ENCODE assay signal across 15 cellular contexts in the genomic region with DNA sequence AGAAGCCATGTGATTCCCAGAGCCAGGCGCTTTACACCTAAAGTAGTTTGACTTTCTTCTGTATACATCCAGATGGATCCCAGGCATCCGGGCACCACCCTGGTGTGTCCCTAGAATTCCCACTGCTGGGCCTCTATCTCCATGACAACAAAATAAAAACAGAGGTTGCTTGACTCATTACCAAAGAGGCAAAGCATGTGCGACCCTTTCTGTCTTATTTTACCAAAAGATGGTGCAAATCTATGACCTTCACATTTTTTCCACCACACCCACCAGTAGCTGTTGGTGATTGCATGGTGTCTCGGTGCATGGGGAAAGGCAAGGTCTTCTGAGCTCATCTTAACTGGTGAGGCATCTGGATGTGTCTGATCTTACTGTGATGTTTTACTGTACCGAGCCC. TPM values are rescaled to one million over a fixed set of nuclear protein-coding genes. Genes with fewer than 3 reads are reported as not detected.
DNase-seq lines count a peak whose midpoint lies in the region; ATAC-seq, FAIRE-seq and TF ChIP-seq lines count a peak whose summit lies in the region.
"Had no signal": no experiment of that assay in that cellular context is flagged by ENCODE, and none has a peak within 500 bp of the region (broad histone marks: within the 10 kb centered on the region; RNA-seq: fewer than 3 reads in every experiment).

No MANE protein-coding gene starts in this region.

- peak; percentile 5 for FAIRE-seq in keratinocyte (lab: Jason Lieb, UNC)

- H3K36me3 Mint-ChIP-seq in chondrocyte (ENCODE audit: low read depth) (peaks cover 33% of the 10 kb centered on the region), natural killer cell (peaks cover 36% of the 10 kb centered on the region)

- no peak overlapping the region for H3K9ac ChIP-seq in keratinocyte (ENCODE audit: control insufficient read depth, extremely low read depth, insufficient read depth, low read length)

- intact Hi-C loops in natural killer cell (cut with micrococcal nuclease) = no loop called here

- no peaks in the 10 kb centered on the region for H3K27me3 ChIP-seq in BE2C
- no peaks in the 10 kb centered on the region for H3K27me3 ChIP-seq in keratinocyte (ENCODE audit: control insufficient read depth, extremely low read depth, insufficient read depth, low read length)

- H3K9me3 Mint-ChIP-seq in chondrocyte (ENCODE audit: low read depth) (no peaks in the 10 kb centered on the region), natural killer cell (no peaks in the 10 kb centered on the region)
- H3K9me3 Mint-ChIP-seq: activated naive CD4-positive, alpha-beta T cell treated with anti-CD3 and anti-CD28 coated beads, Interleukin-2, amount 50 U/mL, for 72 hours had no signal

- no peaks in the 10 kb centered on the region for H3K79me2 ChIP-seq in keratinocyte (ENCODE audit: control insufficient read depth, insufficient read depth, low read length)

- no peak for TF ChIP-seq CTCF in BE2C (IDR thresholded peaks at IDR 0.05; ENCODE audit: low read depth, low read length)
- no peak for TF ChIP-seq CTCF in chondrocyte (IDR thresholded peaks at IDR 0.05)
- no peak for TF ChIP-seq CTCF in keratinocyte (optimal IDR thresholded peaks at IDR 0.05 in 1 of 3, IDR thresholded peaks at IDR 0.05 in 1 of 3, conservative IDR thresholded peaks at IDR 0.05 in 1 of 3; ENCODE audit: extremely low read depth in 1 of 3, insufficient read depth in 2 of 3, low read length in 3 of 3)
- TF ChIP-seq CTCF in natural killer cell (IDR thresholded peaks at IDR 0.05) = no peak

- no peaks in the 10 kb centered on the region for H3K36me3 ChIP-seq in BE2C
- H3K36me3 ChIP-seq in keratinocyte (ENCODE audit: control insufficient read depth in 2 of 2, extremely low read depth in 1 of 2, insufficient read depth in 2 of 2, low read length in 2 of 2) = peaks cover 13 to 22% of the 10 kb centered on the region in 2 experiments

- H3K27me3 Mint-ChIP-seq in chondrocyte (ENCODE audit: low read depth) (no peaks in the 10 kb centered on the region), natural killer cell (ENCODE audit: low read depth in 2 of 2) (no peaks in the 10 kb centered on the region)

- peaks cover 9% of the 10 kb centered on the region for H3K4me1 ChIP-seq in BE2C
- no peaks in the 10 kb centered on the region for H3K4me1 ChIP-seq in keratinocyte (ENCODE audit: control insufficient read depth, extremely low read depth, insufficient read depth, low read length)

- no peaks in the 10 kb centered on the region for H4K20me1 ChIP-seq in keratinocyte (ENCODE audit: control insufficient read depth, extremely low read depth, insufficient read depth, low read length)

- H3K4me2 ChIP-seq in keratinocyte (ENCODE audit: control insufficient read depth, extremely low read depth, insufficient read depth, low read depth, low read length) = no peak overlapping the region
- H3K4me2 ChIP-seq: PC-9 had no signal

- H3K4me3 ChIP-seq in BE2C (ENCODE audit: low read depth, low read length) (no peak overlapping the region), keratinocyte (ENCODE audit: control insufficient read depth in 2 of 3, extremely low read depth in 1 of 3, insufficient read depth in 2 of 3, low read depth in 1 of 3, low read length in 3 of 3) (no peak overlapping the region)
- H3K4me3 ChIP-seq: PC-9, thoracic aorta had no signal

- no peaks in the 10 kb centered on the region for H3K9me3 ChIP-seq in BE2C
- H3K9me3 ChIP-seq in keratinocyte (ENCODE audit: control insufficient read depth, low read depth, low read length) = no peaks in the 10 kb centered on the region
- H3K9me3 ChIP-seq: thoracic aorta had no signal

- dilution Hi-C loops in keratinocyte (cut with MboI; ENCODE audit: extremely low pct_ligation_motif_present, low sequenced_read_pairs) = no loop called here

- no peaks in the 10 kb centered on the region for H3K9me1 ChIP-seq in keratinocyte (ENCODE audit: control insufficient read depth, extremely low read depth, insufficient read depth, low read length)

- H3K4me3 Mint-ChIP-seq in chondrocyte (ENCODE audit: unreplicated experiment) (no peak overlapping the region), natural killer cell (no peak overlapping the region)

- DNase-seq in BE2C (peak; percentile 31), HCEC 1CT (peak; percentile 83), chondrocyte (ENCODE audit: low spot score) (no peak), keratinocyte (ENCODE audit: low read depth, low spot score) (no peak), T-helper 1 cell (no peak), mesenteric fat pad (ENCODE audit: low spot score) (no peak), natural killer cell (no peak), NCI-H526 (lab: John Stamatoyannopoulos, UW) (no peak)
- DNase-seq: COR-L47; effector memory CD4-positive, alpha-beta T cell; hippocampal formation; PC-9; retina had no signal

- no peak for ATAC-seq in natural killer cell

- H3K27ac ChIP-seq in keratinocyte (ENCODE audit: control insufficient read depth, insufficient read depth, low read length) = no peak overlapping the region
- H3K27ac ChIP-seq: PC-9, thoracic aorta had no signal

- peak overlapping the region; percentile 55 for H3K27ac Mint-ChIP-seq in chondrocyte (ENCODE audit: unreplicated experiment)
- no peak overlapping the region for H3K27ac Mint-ChIP-seq in natural killer cell
- H3K27ac Mint-ChIP-seq: activated naive CD4-positive, alpha-beta T cell treated with anti-CD3 and anti-CD28 coated beads, Interleukin-2, amount 50 U/mL, for 72 hours had no signal

- no peak overlapping the region for H2AFZ ChIP-seq in keratinocyte (ENCODE audit: control insufficient read depth, low read length)
- H2AFZ ChIP-seq: PC-9 had no signal

- H3K4me1 Mint-ChIP-seq in chondrocyte (ENCODE audit: low read depth) (peaks cover 12% of the 10 kb centered on the region), natural killer cell (no peaks in the 10 kb centered on the region)

RNA-seq across cellular contexts. Expression of a gene that starts 27.5 kb away (rescaled TPM):
- 83.5 TPM for polyA plus RNA-seq in BE2C (2012; ENCODE audit: insufficient read depth, insufficient read length, low read depth)
- total RNA-seq in chondrocyte (48.2 to 55.3 TPM (median 53.3 TPM) in 3 replicates), mesenteric fat pad (51.5 TPM), natural killer cell (10 to 100 TPM; 20.3 to 23.1 (median 21.3) TPM)
- polyA plus RNA-seq in keratinocyte = 20.9 to 50.5 TPM (median 38.0 TPM) in 3 replicates
- polyA plus RNA-seq in keratinocyte (2011; ENCODE audit: low read depth) = 20.7 TPM
- polyA plus RNA-seq in keratinocyte (2011; cell fraction: cytosol; rRNA removed) = 39.1 and 52.0 TPM in 2 replicates
- polyA plus RNA-seq in keratinocyte (2011; cell fraction: nucleus; rRNA removed) = 38.9 and 46.3 TPM in 2 replicates
- 35.3 and 47.0 TPM in 2 replicates for polyA plus RNA-seq in keratinocyte (2012; ENCODE audit: low replicate concordance)
- polyA minus RNA-seq in keratinocyte = 18.7 to 26.7 TPM (median 26.0 TPM) in 3 replicates
- polyA minus RNA-seq in keratinocyte (2011; cell fraction: cytosol; rRNA and poly(A)+ RNA removed) = 27.2 TPM
- 10.8 and 16.3 TPM in 2 replicates for polyA minus RNA-seq in keratinocyte (2011; cell fraction: nucleus; rRNA and poly(A)+ RNA removed)

RNA-seq across cellular contexts. Expression of a gene that starts 52.0 kb away (rescaled TPM):
- polyA plus RNA-seq in BE2C (2012; ENCODE audit: insufficient read depth, insufficient read length, low read depth) = 11.7 TPM
- total RNA-seq in chondrocyte (25.2 to 29.0 TPM (median 26.4 TPM) in 3 replicates), mesenteric fat pad (22.2 TPM), natural killer cell (10 to 100 TPM; 19.6 to 29.8 (median 28.6) TPM)
- polyA plus RNA-seq in keratinocyte = 16.0 to 22.9 TPM (median 17.1 TPM) in 3 replicates
- polyA plus RNA-seq in keratinocyte (2011; ENCODE audit: low read depth) = 12.6 TPM
- 12.5 and 19.7 TPM in 2 replicates for polyA plus RNA-seq in keratinocyte (2011; cell fraction: cytosol; rRNA removed)
- polyA plus RNA-seq in keratinocyte (2011; cell fraction: nucleus; rRNA removed) = 17.4 and 18.9 TPM in 2 replicates
- 14.2 and 16.1 TPM in 2 replicates for polyA plus RNA-seq in keratinocyte (2012; ENCODE audit: low replicate concordance)
- 12.3 to 30.9 TPM (median 23.4 TPM) in 3 replicates for polyA minus RNA-seq in keratinocyte
- polyA minus RNA-seq in keratinocyte (2011; cell fraction: cytosol; rRNA and poly(A)+ RNA removed) = 18.4 TPM
- 14.5 and 28.5 TPM in 2 replicates for polyA minus RNA-seq in keratinocyte (2011; cell fraction: nucleus; rRNA and poly(A)+ RNA removed)

Comparison
In these comparisons a context has a peak if more than half of its experiments do, and no peak if none do; other contexts are left out.
1. DNase-seq: peak in BE2C (single experiment) and HCEC 1CT (single experiment); none in chondrocyte (single experiment), keratinocyte (single experiment), T-helper 1 cell (0 of 5), mesenteric fat pad (single experiment), natural killer cell (single experiment) and NCI-H526 (0 of 2).